8 cellular contexts compared by ENCODE assay signal in genomic region chr17:65099941-65100315, GRCh38. TPM values are rescaled to one million over a fixed set of nuclear protein-coding genes. Genes with fewer than 3 reads are reported as not detected.
DNase-seq lines count a peak whose midpoint lies in the region; ATAC-seq, FAIRE-seq and TF ChIP-seq lines count a peak whose summit lies in the region.

No MANE protein-coding gene starts in this region.

- H3K4me3 ChIP-seq in choroid plexus epithelial cell (ENCODE audit: low read depth, low read length) = peak overlapping the region; percentile 50

- ATAC-seq in GM21447 (IDR thresholded peaks at IDR 0.05; ENCODE audit: unreplicated experiment) = peak; percentile 85

- TF ChIP-seq CTCF in choroid plexus epithelial cell (conservative IDR thresholded peaks at IDR 0.05; ENCODE audit: low read depth, low read length) = peak; percentile 24
- TF ChIP-seq CTCF in D721Med (IDR thresholded peaks at IDR 0.05; ENCODE audit: insufficient read depth, missing control alignments) = no peak

- peak; percentile 86 for DNase-seq in ELR (ENCODE audit: low read depth)
- DNase-seq in HS-27A (ENCODE audit: low read depth) = peak; percentile 45
- peak; percentile 58 for DNase-seq in activated CD4-positive, CD25-positive, alpha-beta regulatory T cell treated with anti-CD3 and anti-CD28 coated beads, Interleukin-2, amount 50 U/mL, for 16 hours (ENCODE audit: low read depth, low spot score)
- peak; percentile 92 for DNase-seq in choroid plexus epithelial cell (ENCODE audit: low read depth)
- DNase-seq in mucosa of gallbladder (ENCODE audit: low spot score) = peak; percentile 42
- DNase-seq in stimulated activated CD8-positive, alpha-beta memory T cell treated with anti-CD3 and anti-CD28 coated beads, Interleukin-7, amount 100 ng/mL, for 1 hour (ENCODE audit: low read depth in 2 of 2) = peak; percentile 20 to 29
- DNase-seq in D721Med (ENCODE audit: insufficient read length, low spot score) = no peak

- FAIRE-seq in D721Med (lab: Jason Lieb, UNC) = no peak

RNA-seq across cellular contexts. Expression of gene RGS9, which starts 37.2 kb away (rescaled TPM):
- 8.8 TPM for total RNA-seq in mucosa of gallbladder

RNA-seq across cellular contexts. Expression of gene GNA13, which starts 43.4 kb away (rescaled TPM):
- 38.3 TPM for total RNA-seq in mucosa of gallbladder
